Comparison of ENCODE assay signal across 9 cellular contexts in genomic region chr1:178501705-178502329, GRCh38. TPM values are rescaled to one million over a fixed set of nuclear protein-coding genes. Genes with fewer than 3 reads are reported as not detected.
DNase-seq lines count a peak whose midpoint lies in the region; FAIRE-seq and TF ChIP-seq lines count a peak whose summit lies in the region.
"Had no signal": no experiment of that assay in that cellular context is flagged by ENCODE, and none has a peak within 500 bp of the region (broad histone marks: within the 10 kb centered on the region; RNA-seq: fewer than 3 reads in every experiment).

No MANE protein-coding gene starts in this region.

- TF ChIP-seq POLR2A in NB4 (IDR thresholded peaks at IDR 0.05; ENCODE audit: extremely low read depth, insufficient read length) = no peak

- no peaks in the 10 kb centered on the region for H3K9me3 Mint-ChIP-seq in HFFc6

- no peak overlapping the region for H3K4me3 ChIP-seq in NB4 (ENCODE audit: low read depth, low read length)
- H3K4me3 ChIP-seq in SU-DHL-6 (ENCODE audit: insufficient read depth, low read length, poor library complexity, severe bottlenecking) = no peak overlapping the region
- H3K4me3 ChIP-seq in bronchial epithelial cell (ENCODE audit: low read depth, low read length) = no peak overlapping the region

- H3K36me3 ChIP-seq in SU-DHL-6 (ENCODE audit: low read length) (no peaks in the 10 kb centered on the region), bronchial epithelial cell (ENCODE audit: control insufficient read depth, insufficient read depth, low read length) (no peaks in the 10 kb centered on the region)

- H3K4me1 Mint-ChIP-seq in HFFc6 (ENCODE audit: low read depth) = peaks cover 6% of the 10 kb centered on the region

- no peak overlapping the region for H2AFZ ChIP-seq in SU-DHL-6 (ENCODE audit: low read depth, low read length, severe bottlenecking)

- no peaks in the 10 kb centered on the region for H4K20me1 ChIP-seq in SU-DHL-6 (ENCODE audit: low read depth, low read length)

- no peak overlapping the region for H3K9ac ChIP-seq in SU-DHL-6 (ENCODE audit: low read length)

- TF ChIP-seq CTCF in HFFc6 (IDR thresholded peaks at IDR 0.05) = peak; percentile 97
- TF ChIP-seq CTCF in NB4 (IDR thresholded peaks at IDR 0.05; ENCODE audit: low read depth, low read length) = peak; percentile 95
- TF ChIP-seq CTCF in SU-DHL-6 (IDR thresholded peaks at IDR 0.05; ENCODE audit: insufficient read depth, low read length, poor library complexity, severe bottlenecking) = peak; percentile 89
- TF ChIP-seq CTCF in bronchial epithelial cell (IDR thresholded peaks at IDR 0.05; ENCODE audit: insufficient read depth, low read length, severe bottlenecking) = peak; percentile 99

- no peaks in the 10 kb centered on the region for H3K27me3 ChIP-seq in SU-DHL-6 (ENCODE audit: low read length)
- peaks cover 1% of the 10 kb centered on the region for H3K27me3 ChIP-seq in bronchial epithelial cell (ENCODE audit: control insufficient read depth, insufficient read depth, low read length)

- FAIRE-seq in bronchial epithelial cell (lab: Jason Lieb, UNC) = no peak
- FAIRE-seq: islet of Langerhans had no signal

- H3K79me2 ChIP-seq in SU-DHL-6 (ENCODE audit: insufficient read depth, low read length) = no peaks in the 10 kb centered on the region

- H3K9me3 ChIP-seq in SU-DHL-6 (ENCODE audit: insufficient read depth, low read length) = no peaks in the 10 kb centered on the region

- H3K4me2 ChIP-seq in SU-DHL-6 (ENCODE audit: low read depth, low read length, poor library complexity, severe bottlenecking) = no peak overlapping the region

- H3K27me3 Mint-ChIP-seq in HFFc6 (ENCODE audit: insufficient read depth) = peaks cover under 1% of the 10 kb centered on the region

- H3K36me3 Mint-ChIP-seq in HFFc6 (ENCODE audit: low read depth) = no peaks in the 10 kb centered on the region

- DNase-seq in SIG-M5 treated with dmso at 0.1 percent for 504 hours (lab: John Stamatoyannopoulos, UW; ENCODE audit: unreplicated experiment) = peak; percentile 70
- no peak for DNase-seq in SIG-M5 (lab: John Stamatoyannopoulos, UW)
- peak; percentile 39 for DNase-seq in HFFc6
- DNase-seq in NB4 (ENCODE audit: low read depth) = peak; percentile 70
- peak; percentile 63 for DNase-seq in bronchial epithelial cell (ENCODE audit: low read depth)
- DNase-seq in kidney tubule cell (ENCODE audit: low spot score) = peak; percentile 73
- DNase-seq in stimulated activated CD4-positive, alpha-beta T cell treated with anti-CD3 and anti-CD28 coated beads, Interleukin-4, amount 100 ng/mL, for 24 hours = peak; percentile 44

- no peaks in the 10 kb centered on the region for H3F3A ChIP-seq in SU-DHL-6 (ENCODE audit: insufficient read depth)

- no peaks in the 10 kb centered on the region for H3K9me2 ChIP-seq in SU-DHL-6 (replicated peaks; ENCODE audit: insufficient read depth, low read length)

- no peak overlapping the region for H3K4me3 Mint-ChIP-seq in HFFc6

- no peak overlapping the region for H3K27ac Mint-ChIP-seq in HFFc6

- no peak overlapping the region for H3K27ac ChIP-seq in SU-DHL-6 (ENCODE audit: low read depth, low read length)

RNA-seq across cellular contexts. Expression of gene CLEC20A, which starts 5.1 kb away (rescaled TPM):
- total RNA-seq in HFFc6 (2021; fragmentation: NEBNext Ultra II Directional; extraction: Animal tissue kit (Norgen Biotek cat#: 25700)) = not detected
- total RNA-seq in bronchial epithelial cell = not detected in 2 replicates

RNA-seq across cellular contexts. Expression of gene TEX35, which starts 11.1 kb away (rescaled TPM):
- under 1 TPM in 1 of 6 experiments, not detected in 5; 0.10 TPM for total RNA-seq in HFFc6 (2021; fragmentation: NEBNext Ultra II Directional; extraction: Animal tissue kit (Norgen Biotek cat#: 25700))
- total RNA-seq in bronchial epithelial cell = not detected in 2 replicates
